1 cellular context compared by ENCODE assay signal in genomic region chr20:50242863-50243609, GRCh38.
TF ChIP-seq lines count a peak whose summit lies in the region.

No MANE protein-coding gene starts in this region.

TF ChIP-seq in HepG2, 621 proteins besides CTCF, POLR2A, EP300 and RAD21 (continued from another document and continues in another):
- TF ChIP-seq ZBTB26 (CRISPR knock-in tag; IDR thresholded peaks at IDR 0.05; ENCODE audit: borderline replicate concordance) (no peak; the same call in 1 of the 2 replicates), HINFP (CRISPR knock-in tag; IDR thresholded peaks at IDR 0.05; ENCODE audit: low read depth) (peak; percentile 21; the same call in 1 of the 2 replicates), ZNF713 (CRISPR knock-in tag; IDR thresholded peaks at IDR 0.05) (no peak), SAFB2 (CRISPR knock-in tag; IDR thresholded peaks at IDR 0.05; ENCODE audit: borderline replicate concordance, low read depth) (peak; percentile 81; the same call in 1 of the 2 replicates), ZNF746 (CRISPR knock-in tag; IDR thresholded peaks at IDR 0.05) (peak; percentile 94), ZNF543 (CRISPR knock-in tag; IDR thresholded peaks at IDR 0.05) (peak; percentile 77; the same call in 1 of the 2 replicates), AKAP8 (CRISPR knock-in tag; IDR thresholded peaks at IDR 0.05) (peak; percentile 83), ZNF570 (CRISPR knock-in tag; IDR thresholded peaks at IDR 0.05; ENCODE audit: borderline replicate concordance) (no peak; the same call in 1 of the 2 replicates), ZNF646 (CRISPR knock-in tag; IDR thresholded peaks at IDR 0.05) (0 out of 2 replicates have a peak, but pooled peaks have one; percentile 46), ZBTB7A (CRISPR knock-in tag; IDR thresholded peaks at IDR 0.05) (peak; percentile 98), PAWR (CRISPR knock-in tag; IDR thresholded peaks at IDR 0.05; ENCODE audit: borderline replicate concordance) (0 out of 2 replicates have a peak, but pooled peaks have one; percentile 80), MXD1 (CRISPR knock-in tag; IDR thresholded peaks at IDR 0.05) (peak; percentile 91), FOSL1 (CRISPR knock-in tag; IDR thresholded peaks at IDR 0.05; ENCODE audit: borderline replicate concordance) (no peak), MEIS2 (CRISPR knock-in tag; IDR thresholded peaks at IDR 0.05) (peak; percentile 91; the same call in 1 of the 2 replicates), MIXL1 (CRISPR knock-in tag; IDR thresholded peaks at IDR 0.05) (0 out of 2 replicates have a peak, but pooled peaks have one; percentile 52), ONECUT2 (CRISPR knock-in tag; IDR thresholded peaks at IDR 0.05) (no peak), ZNF773 (CRISPR knock-in tag; IDR thresholded peaks at IDR 0.05; ENCODE audit: borderline replicate concordance) (peak; percentile 74; the same call in 1 of the 2 replicates), ZBTB21 (CRISPR knock-in tag; IDR thresholded peaks at IDR 0.05) (no peak), ZNF766 (CRISPR knock-in tag; IDR thresholded peaks at IDR 0.05; ENCODE audit: borderline replicate concordance) (peak; percentile 87; the same call in 1 of the 2 replicates), ZBTB33 (CRISPR knock-in tag; IDR thresholded peaks at IDR 0.05) (peak; percentile 10), IKZF4 (CRISPR knock-in tag; IDR thresholded peaks at IDR 0.05; ENCODE audit: borderline replicate concordance, low read depth, not compliant biosample characterization) (peak; percentile 70), ZHX2 (IDR thresholded peaks at IDR 0.05; ENCODE audit: low read depth) (no peak), ZHX2 (CRISPR knock-in tag; IDR thresholded peaks at IDR 0.05; ENCODE audit: borderline replicate concordance) (no peak), ZBTB20 (CRISPR knock-in tag; IDR thresholded peaks at IDR 0.05; ENCODE audit: borderline replicate concordance, low read depth) (peak; percentile 91; the same call in 1 of the 2 replicates), NR1H2 (CRISPR knock-in tag; IDR thresholded peaks at IDR 0.05; ENCODE audit: borderline replicate concordance, low read depth) (no peak), DNMT1 (CRISPR knock-in tag; IDR thresholded peaks at IDR 0.05) (no peak; the same call in 1 of the 2 replicates), FLYWCH1 (CRISPR knock-in tag; IDR thresholded peaks at IDR 0.05) (no peak), JUN (CRISPR knock-in tag; IDR thresholded peaks at IDR 0.05) (no peak), ZNF770 (CRISPR knock-in tag; IDR thresholded peaks at IDR 0.05) (peak; percentile 89), CEBPZ (IDR thresholded peaks at IDR 0.05; ENCODE audit: low read length) (no peak), ZNF619 (CRISPR knock-in tag; IDR thresholded peaks at IDR 0.05) (no peak; the same call in 1 of the 2 replicates), ZBTB7B (CRISPR knock-in tag; IDR thresholded peaks at IDR 0.05) (peak; percentile 100), ZNF430 (CRISPR knock-in tag; IDR thresholded peaks at IDR 0.05) (peak; percentile 91; the same call in 1 of the 2 replicates), ADNP (CRISPR knock-in tag; IDR thresholded peaks at IDR 0.05) (peak; percentile 65)
